9 cellular contexts compared by ENCODE assay signal in the genomic region with DNA sequence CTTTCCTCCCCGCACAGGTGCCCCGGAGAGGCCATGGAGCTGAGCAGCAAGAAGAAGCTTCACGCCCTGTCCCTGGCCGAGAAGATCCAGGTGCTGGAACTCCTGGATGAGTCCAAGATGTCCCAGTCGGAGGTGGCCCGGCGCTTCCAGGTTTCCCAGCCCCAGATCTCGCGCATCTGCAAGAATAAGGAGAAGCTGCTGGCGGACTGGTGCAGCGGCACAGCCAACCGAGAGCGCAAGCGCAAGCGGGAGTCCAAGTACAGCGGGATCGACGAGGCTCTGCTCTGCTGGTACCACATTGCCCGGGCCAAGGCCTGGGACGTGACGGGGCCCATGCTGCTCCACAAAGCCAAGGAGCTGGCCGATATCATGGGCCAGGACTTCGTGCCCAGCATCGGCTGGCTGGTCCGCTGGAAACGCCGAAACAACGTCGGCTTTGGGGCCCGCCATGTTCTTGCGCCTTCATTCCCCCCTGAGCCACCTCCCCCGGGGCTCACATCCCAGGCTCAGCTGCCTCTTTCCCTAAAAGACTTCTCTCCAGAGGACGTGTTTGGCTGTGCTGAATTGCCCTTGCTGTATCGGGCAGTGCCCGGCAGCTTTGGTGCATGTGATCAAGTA. TPM values are rescaled to one million over a fixed set of nuclear protein-coding genes. Genes with fewer than 3 reads are reported as not detected.
DNase-seq lines count a peak whose midpoint lies in the region; ATAC-seq and TF ChIP-seq lines count a peak whose summit lies in the region.
"Had no signal": no experiment of that assay in that cellular context is flagged by ENCODE, and none has a peak within 500 bp of the region (broad histone marks: within the 10 kb centered on the region; RNA-seq: fewer than 3 reads in every experiment).

No MANE protein-coding gene starts in this region.

- CTCF ChIA-PET in activated CD8-positive, alpha-beta T cell treated with anti-CD3 and anti-CD28 coated beads, Interleukin-2, amount 10 ng/mL, durations not matched to agents 7 days and 5 days (lab: Charles Lee) = interaction anchor here (0.7 to 1.6 kb wide), 4 partner anchors 8 to 26 kb away, joined by 3 to 6 read pairs (median 4); a partner anchor contains a TSS

- no peak for TF ChIP-seq CTCF in psoas muscle (IDR thresholded peaks at IDR 0.05)

- peak overlapping the region; percentile 77 for H3K4me3 Mint-ChIP-seq in activated CD8-positive, alpha-beta T cell treated with anti-CD3 and anti-CD28 coated beads, Interleukin-2, amount 10 ng/mL, durations not matched to agents 7 days and 5 days

- no peaks in the 10 kb centered on the region for H3K9me3 ChIP-seq in ES-I3 (ENCODE audit: control insufficient read depth, insufficient read depth, low read length)
- no peaks in the 10 kb centered on the region for H3K9me3 ChIP-seq in psoas muscle

- intact Hi-C loops in Right ventricle myocardium superior (cut with DNase I) = no loop called here
- intact Hi-C loops in psoas muscle (cut with DNase I) = loop anchor here in 1 of 2 donors (5.0 kb wide), 1 partner anchor 166 kb away; no protein-coding TSS in a partner anchor

- H3K27ac ChIP-seq in psoas muscle = peak overlapping the region; percentile 39
- H3K27ac ChIP-seq: epithelial cell of prostate had no signal

- peaks cover 5% of the 10 kb centered on the region for H3K27me3 Mint-ChIP-seq in activated CD8-positive, alpha-beta T cell treated with anti-CD3 and anti-CD28 coated beads, Interleukin-2, amount 10 ng/mL, durations not matched to agents 7 days and 5 days (ENCODE audit: low read depth)

- H3K4me1 Mint-ChIP-seq in activated CD8-positive, alpha-beta T cell treated with anti-CD3 and anti-CD28 coated beads, Interleukin-2, amount 10 ng/mL, durations not matched to agents 7 days and 5 days (ENCODE audit: low read depth) = peaks cover 24% of the 10 kb centered on the region

- H3K4me3 ChIP-seq in psoas muscle = peak overlapping the region; percentile 77

- H3K36me3 Mint-ChIP-seq in activated CD8-positive, alpha-beta T cell treated with anti-CD3 and anti-CD28 coated beads, Interleukin-2, amount 10 ng/mL, durations not matched to agents 7 days and 5 days (ENCODE audit: low read depth) = peaks cover 14% of the 10 kb centered on the region

- H3K36me3 ChIP-seq in ES-I3 (ENCODE audit: insufficient read depth, low read length) (no peaks in the 10 kb centered on the region), psoas muscle (ENCODE audit: insufficient read depth in 1 of 2, low read depth in 1 of 2) (peaks cover 4 to 24% of the 10 kb centered on the region in 2 donors)

- no peaks in the 10 kb centered on the region for H3K27me3 ChIP-seq in psoas muscle (ENCODE audit: insufficient read depth in 3 of 3, low read length in 2 of 3)

- no peaks in the 10 kb centered on the region for H3K9me3 Mint-ChIP-seq in activated CD8-positive, alpha-beta T cell treated with anti-CD3 and anti-CD28 coated beads, Interleukin-2, amount 10 ng/mL, durations not matched to agents 7 days and 5 days (ENCODE audit: insufficient read depth)

- peak overlapping the region; percentile 72 for H3K27ac Mint-ChIP-seq in activated CD8-positive, alpha-beta T cell treated with anti-CD3 and anti-CD28 coated beads, Interleukin-2, amount 10 ng/mL, durations not matched to agents 7 days and 5 days

- ATAC-seq in activated CD8-positive, alpha-beta T cell treated with anti-CD3 and anti-CD28 coated beads, Interleukin-2, amount 10 ng/mL, durations not matched to agents 7 days and 5 days = no peak
- ATAC-seq in Right ventricle myocardium superior (ENCODE audit: poor library complexity) (peak; percentile 7), psoas muscle (peak in 3 of 4 donors; percentile 20 to 30 (median 23)), GM21576 (IDR thresholded peaks at IDR 0.05; ENCODE audit: unreplicated experiment) (no peak), HG02870 (IDR thresholded peaks at IDR 0.05; ENCODE audit: unreplicated experiment) (no peak)

- peaks cover 7% of the 10 kb centered on the region; the same call in 1 of the 2 replicates for H3K4me1 ChIP-seq in ES-I3 (ENCODE audit: insufficient read depth, low read length)
- peaks cover 31% of the 10 kb centered on the region for H3K4me1 ChIP-seq in psoas muscle

- WGBS in psoas muscle, 3 donors = 21 to 32% (median 24%) methylated on average over 29 to 35 of the region's 35 CpGs

- no peak for DNase-seq in activated CD8-positive, alpha-beta T cell treated with anti-CD3 and anti-CD28 coated beads, Interleukin-2, amount 10 ng/mL, durations not matched to agents 7 days and 5 days
- DNase-seq in Right ventricle myocardium superior (peak; percentile 71), psoas muscle (peak; percentile 52 to 61), LoVo (ENCODE audit: low spot score) (no peak), inferior parietal cortex (ENCODE audit: extremely low spot score) (no peak)

- POLR2A ChIA-PET in activated CD8-positive, alpha-beta T cell treated with anti-CD3 and anti-CD28 coated beads, Interleukin-2, amount 10 ng/mL, durations not matched to agents 7 days and 5 days (lab: Charles Lee) = interaction anchor here (0.6 to 2.3 kb wide), 3 partner anchors 65 to 697 kb away, joined by 3 to 9 read pairs (median 4); no protein-coding TSS in a partner anchor

- H3K9ac ChIP-seq in ES-I3 (ENCODE audit: low read depth, low read length) = peak overlapping the region; percentile 49; the same call in 1 of the 2 replicates

RNA-seq across cellular contexts. Expression of a gene that starts 1.3 kb away (rescaled TPM):
- 1 to 10 TPM; 1.1 to 1.4 TPM for total RNA-seq in activated CD8-positive, alpha-beta T cell treated with anti-CD3 and anti-CD28 coated beads, Interleukin-2, amount 10 ng/mL, durations not matched to agents 7 days and 5 days
- total RNA-seq in Right ventricle myocardium superior = 1.0 TPM
- under 1 TPM in 1 of 4 donors, not detected in 3; 0.25 TPM for total RNA-seq in psoas muscle
- polyA plus RNA-seq in psoas muscle = under 1 TPM; 0.05 to 0.09 (median 0.08) TPM

RNA-seq across cellular contexts. Expression of a gene that starts 22.2 kb away (rescaled TPM):
- 10 to 100 TPM; 56.3 to 56.9 TPM for total RNA-seq in activated CD8-positive, alpha-beta T cell treated with anti-CD3 and anti-CD28 coated beads, Interleukin-2, amount 10 ng/mL, durations not matched to agents 7 days and 5 days
- total RNA-seq in Right ventricle myocardium superior (49.3 TPM), psoas muscle (10 to 100 TPM; 26.5 to 43.8 (median 40.6) TPM)
- 10 to 100 TPM; 24.8 to 39.2 (median 29.7) TPM for polyA plus RNA-seq in psoas muscle

RNA-seq across cellular contexts. Expression of a gene that starts 26.6 kb away (rescaled TPM):
- total RNA-seq in activated CD8-positive, alpha-beta T cell treated with anti-CD3 and anti-CD28 coated beads, Interleukin-2, amount 10 ng/mL, durations not matched to agents 7 days and 5 days = 10 to 100 TPM; 24.5 to 28.2 TPM
- total RNA-seq in Right ventricle myocardium superior = 5.3 TPM
- 1 to 10 TPM; 5.7 to 8.8 (median 7.2) TPM for total RNA-seq in psoas muscle
- polyA plus RNA-seq in psoas muscle = 10 to 100 TPM in 1 of 3 donors, 1 to 10 TPM in 2; 3.7 to 18.5 (median 6.1) TPM

RNA-seq across cellular contexts. Expression of a gene that starts 30.6 kb away (rescaled TPM):
- 10 to 100 TPM; 51.0 to 54.7 TPM for total RNA-seq in activated CD8-positive, alpha-beta T cell treated with anti-CD3 and anti-CD28 coated beads, Interleukin-2, amount 10 ng/mL, durations not matched to agents 7 days and 5 days
- total RNA-seq in Right ventricle myocardium superior = 8.6 TPM
- total RNA-seq in psoas muscle = 10 to 100 TPM in 3 of 4 donors, 1 to 10 TPM in 1; 7.4 to 27.7 (median 13.9) TPM
- polyA plus RNA-seq in psoas muscle = 10 to 100 TPM; 10.6 to 20.8 (median 12.9) TPM

RNA-seq across cellular contexts. Expression of a gene that starts 41.2 kb away (rescaled TPM):
- total RNA-seq in activated CD8-positive, alpha-beta T cell treated with anti-CD3 and anti-CD28 coated beads, Interleukin-2, amount 10 ng/mL, durations not matched to agents 7 days and 5 days = 1 to 10 TPM in 1 of 2 experiments, under 1 TPM in 1; 0.29 to 1.2 TPM
- total RNA-seq in Right ventricle myocardium superior (14.0 TPM), psoas muscle (1 to 10 TPM; 4.9 to 7.3 (median 6.8) TPM)
- polyA plus RNA-seq in psoas muscle = 1 to 10 TPM; 2.7 to 5.9 (median 3.3) TPM

Comparison
In these comparisons a context has a peak if more than half of its experiments do, and no peak if none do; other contexts are left out.
1. ATAC-seq: peak in Right ventricle myocardium superior (single experiment) and psoas muscle (3 of 4); none in activated CD8-positive, alpha-beta T cell treated with anti-CD3 and anti-CD28 coated beads, Interleukin-2, amount 10 ng/mL, durations not matched to agents 7 days and 5 days (single experiment), GM21576 (single experiment) and HG02870 (single experiment).
2. DNase-seq: peak in Right ventricle myocardium superior (single experiment) and psoas muscle (2 of 2); none in activated CD8-positive, alpha-beta T cell treated with anti-CD3 and anti-CD28 coated beads, Interleukin-2, amount 10 ng/mL, durations not matched to agents 7 days and 5 days (single experiment), LoVo (single experiment) and inferior parietal cortex (single experiment).